10 cellular contexts compared by ENCODE assay signal in genomic region chr3:65548848-65549625, GRCh38.
DNase-seq lines count a peak whose midpoint lies in the region; ATAC-seq and TF ChIP-seq lines count a peak whose summit lies in the region.
"Had no signal": no experiment of that assay in that cellular context is flagged by ENCODE, and none has a peak within 500 bp of the region (broad histone marks: within the 10 kb centered on the region; RNA-seq: fewer than 3 reads in every experiment).

No MANE protein-coding gene starts in this region.

- peaks cover 45% of the 10 kb centered on the region for H3K4me1 Mint-ChIP-seq in neural progenitor cell
- H3K4me1 Mint-ChIP-seq: CD14-positive monocyte had no signal

- H3K36me3 ChIP-seq in ACC112 (ENCODE audit: insufficient read depth, low read length) = no peaks in the 10 kb centered on the region
- H3K36me3 ChIP-seq in neural progenitor cell = no peaks in the 10 kb centered on the region

- H3K4me3 Mint-ChIP-seq in neural progenitor cell = peak overlapping the region; percentile 86

- H3K79me2 ChIP-seq in ACC112 (ENCODE audit: control insufficient read depth, insufficient read depth, low read length, unreplicated experiment) (no peaks in the 10 kb centered on the region), neural progenitor cell (ENCODE audit: low read depth) (peaks cover 70% of the 10 kb centered on the region)

- H3K4me2 ChIP-seq in neural progenitor cell = peak overlapping the region; percentile 93

- H3F3A ChIP-seq in neural progenitor cell (ENCODE audit: low read depth) = peaks cover 33% of the 10 kb centered on the region

- TF ChIP-seq CTCF in foreskin keratinocyte (conservative IDR thresholded peaks at IDR 0.05) (no peak), neural progenitor cell (IDR thresholded peaks at IDR 0.05) (no peak)

- H3K4me3 ChIP-seq in ACC112 (ENCODE audit: low read depth, low read length) (peak overlapping the region; percentile 82), neural progenitor cell (peak overlapping the region; percentile 73)

- H4K20me1 ChIP-seq in neural progenitor cell (ENCODE audit: low read depth) = peaks cover 73% of the 10 kb centered on the region

- H3K4me1 ChIP-seq in ACC112 (ENCODE audit: control insufficient read depth, insufficient read depth, low read length, unreplicated experiment) (peaks cover 10% of the 10 kb centered on the region), foreskin keratinocyte (no peaks in the 10 kb centered on the region), neural progenitor cell (peaks cover 24% of the 10 kb centered on the region)

- H2AFZ ChIP-seq in ACC112 (ENCODE audit: low read length, unreplicated experiment) = no peak overlapping the region
- H2AFZ ChIP-seq in neural progenitor cell (replicated peaks) = peak overlapping the region; percentile 63

- no peak overlapping the region for H3K9ac ChIP-seq in neural progenitor cell

- DNase-seq in NCI-H748 (lab: John Stamatoyannopoulos, UW; ENCODE audit: unreplicated experiment) (peak; percentile 69), foreskin keratinocyte (no peak), neural progenitor cell (ENCODE audit: low spot score) (peak; percentile 71), NCI-H1436 treated with DMSO at 0.1 percent for 48 hours (lab: John Stamatoyannopoulos, UW) (no peak), cerebellar nuclear complex (lab: John Stamatoyannopoulos, UW) (no peak), glomerular visceral epithelial cell (ENCODE audit: extremely low spot score) (no peak)
- DNase-seq: activated naive CD4-positive, alpha-beta T cell treated with anti-CD3 and anti-CD28 coated beads, Interleukin-2, amount 50 U/mL, for 16 hours had no signal

- no peaks in the 10 kb centered on the region for H3K9me3 Mint-ChIP-seq in neural progenitor cell

- H3K27me3 ChIP-seq in ACC112 (ENCODE audit: insufficient read depth, low read length) = 0 out of 2 replicates have a peak, but pooled peaks cover 2% of the 10 kb centered on the region
- H3K27me3 ChIP-seq in foreskin keratinocyte = peaks cover 34% of the 10 kb centered on the region
- H3K27me3 ChIP-seq in neural progenitor cell = peaks cover 18% of the 10 kb centered on the region

- H3K9me3 ChIP-seq in neural progenitor cell (ENCODE audit: low read depth) = no peaks in the 10 kb centered on the region

- peaks cover 5% of the 10 kb centered on the region for H3K27me3 Mint-ChIP-seq in neural progenitor cell (ENCODE audit: insufficient read depth, low read depth)

- peaks cover 4% of the 10 kb centered on the region for H3K36me3 Mint-ChIP-seq in neural progenitor cell
- H3K36me3 Mint-ChIP-seq: CD14-positive monocyte had no signal

- H3K27ac Mint-ChIP-seq in neural progenitor cell = no peak overlapping the region
- H3K27ac Mint-ChIP-seq: CD14-positive monocyte had no signal

- H3K27ac ChIP-seq in ACC112 (ENCODE audit: low read depth, low read length) = no peak overlapping the region
- no peak overlapping the region for H3K27ac ChIP-seq in foreskin keratinocyte
- no peak overlapping the region for H3K27ac ChIP-seq in neural progenitor cell

- ATAC-seq in foreskin keratinocyte = peak; percentile 66
- no peak for ATAC-seq in GM21423 (IDR thresholded peaks at IDR 0.05; ENCODE audit: unreplicated experiment)

Comparison
In these comparisons a context has a peak if more than half of its experiments do, and no peak if none do; other contexts are left out.
1. DNase-seq: peak in NCI-H748 (single experiment) and neural progenitor cell (single experiment); none in foreskin keratinocyte (0 of 2), NCI-H1436 treated with DMSO at 0.1 percent for 48 hours (single experiment), cerebellar nuclear complex (0 of 2) and glomerular visceral epithelial cell (single experiment).